8 cellular contexts compared by ENCODE assay signal in genomic region chr1:65812065-65812464, GRCh38. TPM values are rescaled to one million over a fixed set of nuclear protein-coding genes. Genes with fewer than 3 reads are reported as not detected.
DNase-seq lines count a peak whose midpoint lies in the region; ATAC-seq, FAIRE-seq and TF ChIP-seq lines count a peak whose summit lies in the region.

No MANE protein-coding gene starts in this region.

- intact Hi-C loops in mucosa of descending colon (cut with DNase I, micrococcal nuclease): no loop called here

- no peaks in the 10 kb centered on the region for H3K27me3 ChIP-seq in RWPE2 (ENCODE audit: insufficient read depth, poor library complexity, severe bottlenecking)
- H3K27me3 ChIP-seq in bronchial epithelial cell (ENCODE audit: control insufficient read depth, insufficient read depth, low read length): peaks cover 1% of the 10 kb centered on the region

- no peaks in the 10 kb centered on the region for H3K9me3 ChIP-seq in RWPE2 (ENCODE audit: severe bottlenecking)
- no peaks in the 10 kb centered on the region for H3K9me3 ChIP-seq in mucosa of descending colon

- DNase-seq in DMS53 (lab: John Stamatoyannopoulos, UW): peak; percentile 93
- no peak for DNase-seq in RWPE2 (ENCODE audit: low spot score)
- DNase-seq in bronchial epithelial cell (ENCODE audit: low read depth): peak; percentile 73
- DNase-seq in mucosa of descending colon: peak in 1 of 3 donors; percentile 37
- DNase-seq in NCI-H2171 treated with DMSO at 0.1 percent for 48 hours (lab: John Stamatoyannopoulos, UW): no peak
- no peak for DNase-seq in germinal center (ENCODE audit: low spot score)

- ATAC-seq in GM19397 (IDR thresholded peaks at IDR 0.05; ENCODE audit: unreplicated experiment) (peak; percentile 99), HG03342 (IDR thresholded peaks at IDR 0.05; ENCODE audit: unreplicated experiment) (peak; percentile 99), RWPE2 (ENCODE audit: low read depth) (peak; percentile 87), mucosa of descending colon (peak; percentile 78)

- H3K4me3 ChIP-seq in RWPE2 (ENCODE audit: severe bottlenecking): no peak overlapping the region
- no peak overlapping the region for H3K4me3 ChIP-seq in bronchial epithelial cell (ENCODE audit: low read depth, low read length)
- H3K4me3 ChIP-seq in mucosa of descending colon: no peak overlapping the region

- no peak overlapping the region for H3K27ac ChIP-seq in RWPE2 (ENCODE audit: poor library complexity, severe bottlenecking)

- H3K36me3 ChIP-seq in RWPE2 (ENCODE audit: low read depth) (no peaks in the 10 kb centered on the region), bronchial epithelial cell (ENCODE audit: control insufficient read depth, insufficient read depth, low read length) (no peaks in the 10 kb centered on the region), mucosa of descending colon (ENCODE audit: low read depth) (no peaks in the 10 kb centered on the region)

- no peak for TF ChIP-seq CTCF in RWPE2 (IDR thresholded peaks at IDR 0.05; ENCODE audit: poor library complexity, severe bottlenecking)
- no peak for TF ChIP-seq CTCF in bronchial epithelial cell (IDR thresholded peaks at IDR 0.05; ENCODE audit: insufficient read depth, low read length, severe bottlenecking)
- TF ChIP-seq CTCF in mucosa of descending colon (IDR thresholded peaks at IDR 0.05): no peak

- no peak for FAIRE-seq in bronchial epithelial cell (lab: Jason Lieb, UNC)

- H3K4me1 ChIP-seq in RWPE2 (ENCODE audit: insufficient read depth, poor library complexity, severe bottlenecking) (peaks cover 7% of the 10 kb centered on the region), mucosa of descending colon (ENCODE audit: low read depth) (no peaks in the 10 kb centered on the region)

RNA-seq across cellular contexts. Expression of gene PDE4B, which starts 19.4 kb away (rescaled TPM):
- total RNA-seq in bronchial epithelial cell (0.26 TPM in 1 of 2 replicates, not detected in the other), mucosa of descending colon (1 to 10 TPM; 3.4 to 6.6 (median 4.9) TPM)

Comparison
In these comparisons a context has a peak if more than half of its experiments do, and no peak if none do; other contexts are left out.
1. DNase-seq: peak in DMS53 (single experiment) and bronchial epithelial cell (single experiment); none in RWPE2 (single experiment), NCI-H2171 treated with DMSO at 0.1 percent for 48 hours (single experiment) and germinal center (single experiment).
2. Peak in every context shown above with its lines, with median percentiles within 50 percentile points of each other: ATAC-seq.